10 cellular contexts compared by ENCODE assay signal in the genomic region with DNA sequence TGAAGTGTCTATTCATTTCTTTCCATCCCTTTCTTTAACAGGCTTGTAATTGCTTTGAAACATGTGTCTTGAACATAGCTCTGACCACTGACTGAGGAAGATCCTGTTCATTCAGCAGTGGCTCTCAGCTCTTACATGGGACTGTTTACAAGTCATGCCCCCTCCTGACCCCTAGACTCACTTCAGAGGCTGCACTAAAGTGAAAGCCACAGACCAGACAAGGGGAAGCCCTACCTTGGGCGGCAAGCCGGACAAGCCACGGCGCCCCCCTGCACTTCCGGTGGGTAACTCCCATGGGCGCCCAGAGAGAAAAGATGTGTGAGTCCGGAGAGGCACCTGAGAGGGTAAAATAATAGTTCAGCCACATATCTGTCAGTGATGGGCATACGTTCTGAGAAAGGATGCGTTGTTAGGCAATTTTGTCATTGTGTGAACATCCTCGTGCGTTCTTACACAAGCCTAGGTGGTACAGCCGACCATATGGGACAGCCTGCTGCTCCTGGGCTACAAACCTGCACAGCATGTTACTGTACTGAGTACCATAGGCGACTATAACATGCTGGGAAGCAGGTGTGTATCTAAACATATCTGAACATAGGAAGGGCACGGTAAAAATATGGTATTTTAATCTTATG.
A peak's percentile ranks its signal among the peaks of the same experiment; 100 is the strongest.
DNase-seq lines count a peak whose midpoint lies in the region; ATAC-seq and TF ChIP-seq lines count a peak whose summit lies in the region.
"Had no signal": no experiment of that assay in that cellular context is flagged by ENCODE, and none has a peak within 500 bp of the region (broad histone marks: within the 10 kb centered on the region; RNA-seq: fewer than 3 reads in every experiment).

No MANE protein-coding gene starts in this region.

- no peaks in the 10 kb centered on the region for H3K27me3 ChIP-seq in neural progenitor cell
- no peaks in the 10 kb centered on the region for H3K27me3 ChIP-seq in tibial artery

- H3K9me3 Mint-ChIP-seq in neural progenitor cell: peaks cover 7% of the 10 kb centered on the region

- no peaks in the 10 kb centered on the region for H3K79me2 ChIP-seq in neural progenitor cell (ENCODE audit: low read depth)

- H3K4me1 ChIP-seq in neural progenitor cell (peaks cover 5% of the 10 kb centered on the region), tibial artery (no peaks in the 10 kb centered on the region)

- H3K27me3 Mint-ChIP-seq in neural progenitor cell (ENCODE audit: insufficient read depth, low read depth): peaks cover 7% of the 10 kb centered on the region

- intact Hi-C loops in tibial artery (cut with DNase I; ENCODE audit: low total_unique reads): no loop called here

- no peaks in the 10 kb centered on the region for H4K20me1 ChIP-seq in neural progenitor cell (ENCODE audit: low read depth)

- H3K4me3 Mint-ChIP-seq in neural progenitor cell: no peak overlapping the region

- H3K9ac ChIP-seq in neural progenitor cell: no peak overlapping the region

- H3K36me3 ChIP-seq in neural progenitor cell (no peaks in the 10 kb centered on the region), tibial artery (no peaks in the 10 kb centered on the region)
- H3K36me3 ChIP-seq: left ventricle myocardium inferior had no signal

- ATAC-seq in GM18907 (IDR thresholded peaks at IDR 0.05; ENCODE audit: unreplicated experiment): peak; percentile 81
- peak; percentile 86 for ATAC-seq in GM21786 (IDR thresholded peaks at IDR 0.05; ENCODE audit: unreplicated experiment)
- ATAC-seq in HG03575 (IDR thresholded peaks at IDR 0.05; ENCODE audit: extremely low read depth, insufficient number of reproducible peaks, low FRiP score, unreplicated experiment): peak; percentile 54

- H3K9me3 ChIP-seq in neural progenitor cell (ENCODE audit: low read depth) (no peaks in the 10 kb centered on the region), tibial artery (no peaks in the 10 kb centered on the region)

- no peaks in the 10 kb centered on the region for H3F3A ChIP-seq in neural progenitor cell (ENCODE audit: low read depth)

- H3K36me3 Mint-ChIP-seq in neural progenitor cell: peaks cover 2% of the 10 kb centered on the region

- no peak overlapping the region for H3K4me3 ChIP-seq in neural progenitor cell
- H3K4me3 ChIP-seq in tibial artery: no peak overlapping the region
- H3K4me3 ChIP-seq: left ventricle myocardium inferior had no signal

- H3K27ac ChIP-seq in neural progenitor cell: no peak overlapping the region
- H3K27ac ChIP-seq in tibial artery: no peak overlapping the region
- H3K27ac ChIP-seq: left ventricle myocardium inferior had no signal

- H3K4me1 Mint-ChIP-seq in neural progenitor cell: peaks cover 30% of the 10 kb centered on the region

- DNase-seq in neural progenitor cell (ENCODE audit: low spot score): no peak
- DNase-seq in NCI-H187 (lab: John Stamatoyannopoulos, UW): no peak
- no peak for DNase-seq in NCI-H2171 (lab: John Stamatoyannopoulos, UW)
- no peak for DNase-seq in tibial artery
- DNase-seq: activated CD4-positive, alpha-beta T cell treated with anti-CD3 and anti-CD28 coated beads, Interleukin-2, amount 50 U/mL, for 4 hours; left ventricle myocardium inferior; NCI-H82 had no signal

- no peak overlapping the region for H2AFZ ChIP-seq in neural progenitor cell (replicated peaks)

- H3K4me2 ChIP-seq in neural progenitor cell: no peak overlapping the region

- H3K27ac Mint-ChIP-seq in neural progenitor cell: peak overlapping the region; percentile 86

- TF ChIP-seq CTCF in neural progenitor cell (IDR thresholded peaks at IDR 0.05) (no peak), tibial artery (IDR thresholded peaks at IDR 0.05) (no peak)
